Comparison of ENCODE assay signal across 1 cellular context in the genomic region with DNA sequence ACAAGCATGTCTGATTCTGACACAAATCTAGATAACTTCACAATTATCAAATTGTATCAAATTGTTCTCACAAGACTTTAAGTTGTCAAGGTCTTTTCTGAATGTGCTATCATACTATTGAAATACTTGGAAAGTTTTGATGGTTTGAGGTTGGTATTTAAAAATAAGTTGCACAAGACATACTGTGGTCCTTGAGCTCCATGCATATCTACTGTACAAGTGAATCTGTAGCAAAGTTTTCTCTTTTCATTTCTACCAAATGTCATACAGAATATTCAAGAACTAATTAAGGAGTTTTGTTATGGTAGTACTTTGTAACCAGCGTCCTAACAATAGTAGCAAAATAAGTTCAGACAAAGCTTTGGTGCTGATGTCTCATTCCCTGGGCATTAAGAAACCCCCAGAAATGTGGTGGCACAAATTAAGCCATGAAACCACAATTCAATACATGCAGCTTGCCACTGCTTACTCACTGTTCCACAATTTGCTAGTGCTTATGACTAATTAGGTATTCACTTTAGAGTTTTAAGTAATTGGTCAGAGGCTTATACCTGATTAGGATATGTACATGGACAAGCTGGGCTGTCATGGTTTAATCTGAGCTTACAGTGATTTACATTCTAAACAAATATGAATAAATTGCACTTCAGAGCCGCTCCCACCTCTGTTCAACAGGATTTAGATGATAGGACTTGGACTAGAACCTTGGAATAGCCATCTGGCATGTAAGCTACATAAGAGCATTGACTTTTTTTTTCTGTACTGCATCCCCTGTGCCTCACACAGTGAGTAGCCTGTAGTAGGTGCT.
TF ChIP-seq lines count a peak whose summit lies in the region.

No MANE protein-coding gene starts in this region.

TF ChIP-seq in endothelial cell of umbilical vein, 7 proteins besides CTCF, POLR2A, EP300 and RAD21:
- TF ChIP-seq, protein P1, sequence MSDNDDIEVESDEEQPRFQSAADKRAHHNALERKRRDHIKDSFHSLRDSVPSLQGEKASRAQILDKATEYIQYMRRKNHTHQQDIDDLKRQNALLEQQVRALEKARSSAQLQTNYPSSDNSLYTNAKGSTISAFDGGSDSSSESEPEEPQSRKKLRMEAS (IDR thresholded peaks at IDR 0.05; ENCODE audit: insufficient read depth, insufficient read length): no peak
- TF ChIP-seq MYC (IDR thresholded peaks at IDR 0.05; ENCODE audit: low read depth, low read length) (no peak), POLR2AphosphoS5 (IDR thresholded peaks at IDR 0.05; ENCODE audit: insufficient read depth, low read depth, low read length) (peak; percentile 34), EZH2 (IDR thresholded peaks at IDR 0.05; ENCODE audit: borderline replicate concordance, low read depth, low read length, severe bottlenecking) (no peak), FOS (IDR thresholded peaks at IDR 0.05; ENCODE audit: borderline replicate concordance, insufficient read depth, low read length) (peak; percentile 77), JUN (IDR thresholded peaks at IDR 0.05; ENCODE audit: borderline replicate concordance, insufficient read depth, insufficient read length, low read depth) (peak; percentile 8), GATA2 (IDR thresholded peaks at IDR 0.05; ENCODE audit: insufficient read depth, insufficient read length, low read depth, low read length) (no peak)
